ENCODE assay signal across 8 cellular contexts in genomic region chr3:42961633-42962032, GRCh38. TPM values are rescaled to one million over a fixed set of nuclear protein-coding genes. Genes with fewer than 3 reads are reported as not detected.
A peak's percentile ranks its signal among the peaks of the same experiment; 100 is the strongest.
DNase-seq lines count a peak whose midpoint lies in the region; ATAC-seq and TF ChIP-seq lines count a peak whose summit lies in the region.

No MANE protein-coding gene starts in this region.

- no peaks in the 10 kb centered on the region for H3F3A ChIP-seq in PC-9 (ENCODE audit: insufficient read depth, low read depth)

- ATAC-seq in HG02798 (IDR thresholded peaks at IDR 0.05; ENCODE audit: poor library complexity, unreplicated experiment) (no peak), HG03139 (IDR thresholded peaks at IDR 0.05; ENCODE audit: unreplicated experiment) (no peak)

- WGBS in tibial nerve, 2 donors = 3 to 4% methylated on average over 4 of the region's 4 CpGs

- H3K4me1 ChIP-seq in PC-9 (replicated peaks; ENCODE audit: insufficient read depth) (no peaks in the 10 kb centered on the region), tibial nerve (peaks cover 0 to 3% (median 0%) of the 10 kb centered on the region in 4 donors)

- no peak overlapping the region for H2AFZ ChIP-seq in PC-9

- no peaks in the 10 kb centered on the region for H3K79me2 ChIP-seq in PC-9 (ENCODE audit: low read depth)

- DNase-seq in DMS114 treated with DMSO at 0.1 percent for 48 hours (lab: John Stamatoyannopoulos, UW; ENCODE audit: unreplicated experiment) (peak; percentile 38), HL-60 (ENCODE audit: low read depth in 1 of 2, low spot score in 1 of 2) (peak in 1 of 2 experiments; percentile 7), PC-9 (peak in 1 of 2 experiments; percentile 13), choroid plexus epithelial cell (ENCODE audit: low read depth) (peak; percentile 80), left kidney (ENCODE audit: low read depth, low spot score) (peak; percentile 76), tibial nerve (ENCODE audit: low spot score in 2 of 2) (peak; percentile 16 to 72)

- H4K20me1 ChIP-seq in PC-9 (ENCODE audit: insufficient read depth) = no peaks in the 10 kb centered on the region

- H3K27me3 ChIP-seq in HL-60 (ENCODE audit: insufficient read depth, poor library complexity, severe bottlenecking) = no peaks in the 10 kb centered on the region
- H3K27me3 ChIP-seq in PC-9 (ENCODE audit: insufficient read depth, low read depth) = no peaks in the 10 kb centered on the region
- no peaks in the 10 kb centered on the region for H3K27me3 ChIP-seq in tibial nerve

- H3K4me3 ChIP-seq in HL-60 (replicated peaks; ENCODE audit: insufficient read depth, low read length) (no peak overlapping the region), PC-9 (no peak overlapping the region), choroid plexus epithelial cell (ENCODE audit: low read depth, low read length) (no peak overlapping the region), tibial nerve (no peak overlapping the region)

- POLR2A ChIA-PET in PC-9 (lab: Charles Lee; ENCODE audit: unreplicated experiment) = interaction anchor here (0.6 to 0.7 kb wide), 3 partner anchors 539 to 1160 kb away, joined by 3 read pairs; no protein-coding TSS in a partner anchor

- CTCF ChIA-PET in PC-9 (lab: Charles Lee) = interaction anchor here (0.6 to 1.3 kb wide), 4 partner anchors 129 to 550 kb away, joined by 3 to 6 read pairs (median 4); no protein-coding TSS in a partner anchor

- H3K27ac ChIP-seq in HL-60 (replicated peaks) (no peak overlapping the region), PC-9 (no peak overlapping the region), tibial nerve (no peak overlapping the region)

- H3K4me2 ChIP-seq in PC-9 = no peak overlapping the region

- TF ChIP-seq EP300 in tibial nerve (IDR thresholded peaks at IDR 0.05) = no peak

- intact Hi-C loops in PC-9 (cut with micrococcal nuclease; ENCODE audit: unreplicated experiment) = loop anchor here (1.0 to 5.0 kb wide), 3 partner anchors 196 to 541 kb away; no protein-coding TSS in a partner anchor

- no peaks in the 10 kb centered on the region for H3K9me3 ChIP-seq in PC-9 (ENCODE audit: insufficient read depth, low read depth)
- no peaks in the 10 kb centered on the region for H3K9me3 ChIP-seq in tibial nerve

- H3K9me2 ChIP-seq in PC-9 (ENCODE audit: insufficient read depth) = no peaks in the 10 kb centered on the region

- no peaks in the 10 kb centered on the region for H3K36me3 ChIP-seq in PC-9 (ENCODE audit: low read depth)
- H3K36me3 ChIP-seq in tibial nerve = no peaks in the 10 kb centered on the region

- TF ChIP-seq POLR2A in tibial nerve (IDR thresholded peaks at IDR 0.05) = no peak

- no TSS peak for BruUV-seq in PC-9 (replicated peaks; lab: Mats Ljungman, UMichigan)

- TF ChIP-seq CTCF in HL-60 (IDR thresholded peaks at IDR 0.05; ENCODE audit: insufficient read depth, low read length) = peak; percentile 13
- TF ChIP-seq CTCF in PC-9 (conservative IDR thresholded peaks at IDR 0.05) = peak; percentile 76
- TF ChIP-seq CTCF in choroid plexus epithelial cell (conservative IDR thresholded peaks at IDR 0.05; ENCODE audit: low read depth, low read length) = peak; percentile 72
- TF ChIP-seq CTCF in tibial nerve (IDR thresholded peaks at IDR 0.05) = peak; percentile 40 to 83 (median 53)

RNA-seq across cellular contexts. Expression of gene GASK1A, which starts 17.5 kb away (rescaled TPM):
- not detected in 2 replicates for total RNA-seq in PC-9 (2021)
- total RNA-seq in tibial nerve = 10 to 100 TPM; 43.0 to 70.6 (median 49.5) TPM

RNA-seq across cellular contexts. Expression of gene ZNF662, which starts 55.7 kb away (rescaled TPM):
- 7.5 and 9.2 TPM in 2 replicates for total RNA-seq in PC-9 (2021)
- 10 to 100 TPM in 3 of 4 donors, 1 to 10 TPM in 1; 9.0 to 20.0 (median 16.7) TPM for total RNA-seq in tibial nerve

Comparison
In these comparisons a context has a peak if more than half of its experiments do, and no peak if none do; other contexts are left out.
1. CTCF ChIP-seq: peak in every context shown above with its lines; median percentile 76 in PC-9; 72 in choroid plexus epithelial cell; 53 in tibial nerve; 13 in HL-60.
2. RNA of gene GASK1A, which starts 17.5 kb away (total RNA-seq): 43.0 to 70.6 TPM in tibial nerve; not detected in PC-9; every median in the first group is over 10 times any median in the second.